22 cellular contexts compared by ENCODE assay signal in the genomic region with DNA sequence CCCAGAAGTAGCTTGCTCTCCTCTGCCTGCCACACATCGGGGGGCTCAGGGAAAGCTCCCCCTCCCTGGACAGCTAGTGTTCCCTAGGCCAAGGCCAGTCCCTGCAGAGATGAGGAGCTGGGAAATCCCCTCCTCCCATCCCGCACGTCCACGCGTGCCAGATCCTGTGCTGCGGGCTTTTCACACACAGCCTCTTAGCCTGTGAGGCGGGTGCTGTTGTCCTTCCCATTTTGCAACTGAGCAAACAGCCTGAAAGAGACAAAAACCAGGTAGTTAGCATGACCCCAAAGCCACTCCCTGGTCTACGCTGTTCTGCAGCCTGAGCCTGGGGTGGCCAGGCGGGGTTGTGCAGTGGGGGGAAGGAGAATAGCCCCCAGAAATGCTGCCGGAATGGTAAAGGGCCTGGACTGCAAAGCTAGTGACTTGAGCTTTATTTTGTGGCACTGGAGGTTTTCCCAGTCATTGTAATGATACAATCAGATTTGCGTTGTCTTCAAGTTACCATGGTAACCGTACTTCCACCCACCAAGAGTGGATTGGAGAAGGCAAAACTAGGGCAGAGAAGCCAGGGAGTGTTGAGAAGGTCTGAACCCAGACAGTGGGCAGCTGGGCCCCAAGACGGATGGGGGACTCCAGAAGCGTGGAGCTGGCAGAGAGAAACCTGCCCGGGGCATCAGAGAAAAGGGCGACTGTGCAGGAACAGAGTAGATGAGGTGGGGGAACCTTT.
DNase-seq lines count a peak whose midpoint lies in the region; ATAC-seq, FAIRE-seq and TF ChIP-seq lines count a peak whose summit lies in the region.
"Had no signal": no experiment of that assay in that cellular context is flagged by ENCODE, and none has a peak within 500 bp of the region (broad histone marks: within the 10 kb centered on the region; RNA-seq: fewer than 3 reads in every experiment).

No MANE protein-coding gene starts in this region.

- H3K27me3 ChIP-seq in astrocyte (ENCODE audit: insufficient read depth, low read length), result no peaks in the 10 kb centered on the region
- H3K27me3 ChIP-seq: BLaER1, left lung had no signal

- H3K4me1 Mint-ChIP-seq in astrocyte (ENCODE audit: low read depth, unreplicated experiment) (peaks cover 7% of the 10 kb centered on the region), osteocyte (ENCODE audit: unreplicated experiment) (peaks cover 3% of the 10 kb centered on the region)

- H3K27ac ChIP-seq in astrocyte (ENCODE audit: low read depth, low read length), result no peak overlapping the region
- H3K27ac ChIP-seq: 22Rv1, BLaER1, left lung, psoas muscle had no signal

- FAIRE-seq in astrocyte (lab: Jason Lieb, UNC), result no peak
- FAIRE-seq: endothelial cell of umbilical vein, frontal cortex had no signal

- H3K4me3 ChIP-seq in astrocyte (ENCODE audit: insufficient read depth, low read depth, low read length), result no peak overlapping the region
- H3K4me3 ChIP-seq: BLaER1, left lung, psoas muscle had no signal

- H3K9me3 ChIP-seq in astrocyte (ENCODE audit: insufficient read depth, low read depth, low read length), result no peaks in the 10 kb centered on the region
- H3K9me3 ChIP-seq: BLaER1, left lung, psoas muscle had no signal

- no peak overlapping the region for H2AFZ ChIP-seq in astrocyte (ENCODE audit: low read depth, low read length)

- H4K20me1 ChIP-seq in astrocyte (ENCODE audit: insufficient read depth, low read length), result no peaks in the 10 kb centered on the region
- H4K20me1 ChIP-seq: BLaER1 had no signal

- H3K27me3 Mint-ChIP-seq in astrocyte (ENCODE audit: low read depth, unreplicated experiment) (no peaks in the 10 kb centered on the region), osteocyte (ENCODE audit: unreplicated experiment) (no peaks in the 10 kb centered on the region)

- peaks cover 2% of the 10 kb centered on the region for H3K36me3 ChIP-seq in astrocyte (ENCODE audit: insufficient read depth, low read length)

- no peak overlapping the region for H3K9ac ChIP-seq in astrocyte (ENCODE audit: low read length)
- H3K9ac ChIP-seq: BLaER1 had no signal

- H3K79me2 ChIP-seq in astrocyte (ENCODE audit: insufficient read depth, low read length), result no peaks in the 10 kb centered on the region

- H3K36me3 Mint-ChIP-seq in astrocyte (ENCODE audit: low read depth, unreplicated experiment) (peaks cover 3% of the 10 kb centered on the region), osteocyte (ENCODE audit: unreplicated experiment) (peaks cover 6% of the 10 kb centered on the region)

- no peaks in the 10 kb centered on the region for H3K4me1 ChIP-seq in astrocyte (ENCODE audit: insufficient read depth, low read length)
- H3K4me1 ChIP-seq: BLaER1, left lung, psoas muscle had no signal

- TF ChIP-seq CTCF in astrocyte (IDR thresholded peaks at IDR 0.05; ENCODE audit: insufficient read depth, low read depth, low read length), result no peak
- no peak for TF ChIP-seq CTCF in osteocyte (IDR thresholded peaks at IDR 0.05)

- H3K4me3 Mint-ChIP-seq in astrocyte (ENCODE audit: unreplicated experiment), result no peak overlapping the region
- H3K4me3 Mint-ChIP-seq in osteocyte (ENCODE audit: unreplicated experiment), result no peak overlapping the region

- H3K27ac Mint-ChIP-seq in astrocyte (ENCODE audit: unreplicated experiment) (no peak overlapping the region), osteocyte (ENCODE audit: unreplicated experiment) (peak overlapping the region; percentile 42)
- H3K27ac Mint-ChIP-seq: activated T-helper 2 cell treated with anti-CD3 and anti-CD28 coated beads, Interferon-gamma antibody, Interleukin-2, Interleukin-4, amounts not matched to agents 10 μg/mL and 5 μg/mL and 100 μg/mL, durations not matched to agents 14 hours and 24 hours and 36 hours had no signal

- DNase-seq in DMS53 (lab: John Stamatoyannopoulos, UW), result peak; percentile 55
- DNase-seq in DMS53 treated with DMSO at 0.1 percent for 48 hours (lab: John Stamatoyannopoulos, UW; ENCODE audit: unreplicated experiment), result no peak
- peak; percentile 18 for DNase-seq in astrocyte (ENCODE audit: low read depth)
- DNase-seq in inferior parietal cortex (ENCODE audit: extremely low spot score), result peak; percentile 43
- no peak for DNase-seq in osteocyte (ENCODE audit: extremely low spot score, unreplicated experiment)
- DNase-seq in KG1 (lab: John Stamatoyannopoulos, UW), result no peak
- DNase-seq: activated CD4-positive, CD25-positive, alpha-beta regulatory T cell; left lung; NCI-H1436; NCI-H446; psoas muscle; T-helper 1 cell; trophoblast cell had no signal

- peaks cover 2% of the 10 kb centered on the region for H3K9me3 Mint-ChIP-seq in astrocyte (ENCODE audit: unreplicated experiment)
- H3K9me3 Mint-ChIP-seq in osteocyte (ENCODE audit: unreplicated experiment), result no peaks in the 10 kb centered on the region
- H3K9me3 Mint-ChIP-seq: activated T-helper 2 cell treated with anti-CD3 and anti-CD28 coated beads, Interferon-gamma antibody, Interleukin-2, Interleukin-4, amounts not matched to agents 10 μg/mL and 5 μg/mL and 100 μg/mL, durations not matched to agents 14 hours and 24 hours and 36 hours had no signal

- ATAC-seq in GM21447 (IDR thresholded peaks at IDR 0.05; ENCODE audit: unreplicated experiment), result no peak
- no peak for ATAC-seq in HG03175 (IDR thresholded peaks at IDR 0.05; ENCODE audit: unreplicated experiment)
- ATAC-seq: HCT116, left lung, psoas muscle, Right ventricle myocardium inferior had no signal

- H3K4me2 ChIP-seq in astrocyte (ENCODE audit: low read length), result no peak overlapping the region
- H3K4me2 ChIP-seq: BLaER1 had no signal

Comparison
In these comparisons a context has a peak if more than half of its experiments do, and no peak if none do; other contexts are left out.
1. DNase-seq: peak in DMS53 (single experiment), astrocyte (single experiment) and inferior parietal cortex (single experiment); none in DMS53 treated with DMSO at 0.1 percent for 48 hours (single experiment), osteocyte (single experiment) and KG1 (single experiment).